In the genomic region with DNA sequence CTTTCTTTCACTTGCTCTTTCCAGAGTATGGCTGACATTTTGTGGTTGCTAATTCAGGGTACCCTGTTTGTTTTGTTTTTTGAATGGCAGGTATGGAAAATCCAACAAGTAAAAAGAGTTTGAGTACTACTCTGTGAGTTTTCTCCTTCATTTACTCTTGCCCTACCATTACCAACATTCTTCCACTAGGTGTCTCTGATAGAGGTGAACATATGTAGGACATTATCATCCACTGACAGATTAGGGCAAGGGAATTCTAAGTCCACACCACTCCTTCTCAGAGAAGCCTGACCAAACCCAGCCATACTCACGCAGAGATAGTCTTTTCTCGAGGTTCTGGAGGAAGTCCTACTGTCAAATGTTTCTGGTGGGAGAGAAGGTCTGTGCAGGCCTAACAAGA, we compare ENCODE assay signal across 2 cellular contexts.
A peak's percentile ranks its signal among the peaks of the same experiment; 100 is the strongest.
TF ChIP-seq lines count a peak whose summit lies in the region.

No MANE protein-coding gene starts in this region.

TF ChIP-seq in GM12878, 131 proteins besides CTCF, POLR2A, EP300 and RAD21:
- no peak for TF ChIP-seq SUZ12 (IDR thresholded peaks at IDR 0.05; ENCODE audit: unreplicated experiment)
- TF ChIP-seq MEF2A (IDR thresholded peaks at IDR 0.05; ENCODE audit: insufficient read depth, low read depth, low read length) = no peak
- TF ChIP-seq POU2F2 (IDR thresholded peaks at IDR 0.05; ENCODE audit: borderline replicate concordance, low read depth, low read length) = no peak
- TF ChIP-seq SMAD1 (IDR thresholded peaks at IDR 0.05; ENCODE audit: low read depth, partially characterized antibody) = no peak

TF ChIP-seq in HepG2, 621 proteins besides CTCF, POLR2A, EP300 and RAD21:
- TF ChIP-seq STAG1 (CRISPR knock-in tag; IDR thresholded peaks at IDR 0.05) = peak; percentile 24
- TF ChIP-seq, protein P1, sequence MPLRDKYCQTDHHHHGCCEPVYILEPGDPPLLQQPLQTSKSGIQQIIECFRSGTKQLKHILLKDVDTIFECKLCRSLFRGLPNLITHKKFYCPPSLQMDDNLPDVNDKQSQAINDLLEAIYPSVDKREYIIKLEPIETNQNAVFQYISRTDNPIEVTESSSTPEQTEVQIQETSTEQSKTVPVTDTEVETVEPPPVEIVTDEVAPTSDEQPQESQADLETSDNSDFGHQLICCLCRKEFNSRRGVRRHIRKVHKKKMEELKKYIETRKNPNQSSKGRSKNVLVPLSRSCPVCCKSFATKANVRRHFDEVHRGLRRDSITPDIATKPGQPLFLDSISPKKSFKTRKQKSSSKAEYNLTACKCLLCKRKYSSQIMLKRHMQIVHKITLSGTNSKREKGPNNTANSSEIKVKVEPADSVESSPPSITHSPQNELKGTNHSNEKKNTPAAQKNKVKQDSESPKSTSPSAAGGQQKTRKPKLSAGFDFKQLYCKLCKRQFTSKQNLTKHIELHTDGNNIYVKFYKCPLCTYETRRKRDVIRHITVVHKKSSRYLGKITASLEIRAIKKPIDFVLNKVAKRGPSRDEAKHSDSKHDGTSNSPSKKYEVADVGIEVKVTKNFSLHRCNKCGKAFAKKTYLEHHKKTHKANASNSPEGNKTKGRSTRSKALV (CRISPR knock-in tag; IDR thresholded peaks at IDR 0.05) = no peak
